In the genomic region with DNA sequence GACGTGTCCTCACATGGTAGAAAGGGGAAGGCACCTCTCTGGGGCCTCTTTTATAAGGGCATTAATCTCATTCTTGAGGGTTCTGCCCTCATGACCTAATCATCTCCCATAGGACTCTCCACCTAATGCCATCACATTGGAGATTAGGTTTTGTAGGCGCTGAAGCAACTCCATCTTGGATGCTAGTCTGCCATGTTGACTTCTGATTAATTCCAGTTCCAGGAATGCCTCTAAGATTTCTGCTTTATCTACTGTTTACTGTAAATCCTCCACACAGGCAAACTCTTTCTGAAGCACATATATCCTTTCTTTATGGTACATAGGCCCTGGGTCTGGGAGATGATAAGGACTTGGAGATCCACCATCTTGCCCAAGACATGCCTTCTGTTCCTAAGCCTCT, we compare ENCODE assay signal across 13 cellular contexts. TPM values are rescaled to one million over a fixed set of nuclear protein-coding genes. Genes with fewer than 3 reads are reported as not detected.
A peak's percentile ranks its signal among the peaks of the same experiment; 100 is the strongest.
DNase-seq lines count a peak whose midpoint lies in the region; ATAC-seq and TF ChIP-seq lines count a peak whose summit lies in the region.
"Had no signal": no experiment of that assay in that cellular context is flagged by ENCODE, and none has a peak within 500 bp of the region (broad histone marks: within the 10 kb centered on the region; RNA-seq: fewer than 3 reads in every experiment).

No MANE protein-coding gene starts in this region.

- intact Hi-C loops in Caco-2 (cut with micrococcal nuclease; ENCODE audit: unreplicated experiment): no loop called here
- intact Hi-C loops in cardiac septum (cut with DNase I): no loop called here

- DNase-seq in activated CD8-positive, alpha-beta memory T cell treated with anti-CD3 and anti-CD28 coated beads, Interleukin-2, amount 10 ng/mL, durations not matched to agents 7 days and 5 days: no peak
- no peak for DNase-seq in activated CD8-positive, alpha-beta memory T cell treated with anti-CD3 and anti-CD28 coated beads, Interleukin-2, amount 50 U/mL, for 48 hours
- DNase-seq in Caco-2 (no peak), cardiac septum (ENCODE audit: low spot score) (no peak), NCI-H1930 (lab: John Stamatoyannopoulos, UW) (no peak)
- no peak for DNase-seq in central memory CD8-positive, alpha-beta T cell (ENCODE audit: low spot score in 2 of 2)
- no peak for DNase-seq in stimulated activated effector memory CD8-positive, alpha-beta T cell treated with anti-CD3 and anti-CD28 coated beads, Interleukin-12 subunit alpha, Interleukin-12 subunit beta, amount 100 ng/mL, for 72 hours (ENCODE audit: low spot score in 2 of 2)
- DNase-seq: CD8-positive, alpha-beta T cell; DMS53; GF-D8 had no signal

- peaks cover 10% of the 10 kb centered on the region for H3K36me3 Mint-ChIP-seq in activated CD8-positive, alpha-beta memory T cell treated with anti-CD3 and anti-CD28 coated beads, Interleukin-2, amount 10 ng/mL, durations not matched to agents 7 days and 5 days
- H3K36me3 Mint-ChIP-seq in Caco-2 (ENCODE audit: insufficient read depth, unreplicated experiment): no peaks in the 10 kb centered on the region
- peaks cover 3% of the 10 kb centered on the region for H3K36me3 Mint-ChIP-seq in central memory CD8-positive, alpha-beta T cell (ENCODE audit: insufficient read depth)
- no peaks in the 10 kb centered on the region for H3K36me3 Mint-ChIP-seq in stimulated activated effector memory CD8-positive, alpha-beta T cell treated with anti-CD3 and anti-CD28 coated beads, Interleukin-12 subunit alpha, Interleukin-12 subunit beta, amount 100 ng/mL, for 72 hours
- H3K36me3 Mint-ChIP-seq: CD14-positive monocyte; CD8-positive, alpha-beta T cell had no signal

- H3K27me3 ChIP-seq in Caco-2 (replicated peaks; ENCODE audit: control insufficient read depth, insufficient read depth, low read length): no peaks in the 10 kb centered on the region

- peak overlapping the region; percentile 88 for H3K27ac Mint-ChIP-seq in activated CD8-positive, alpha-beta memory T cell treated with anti-CD3 and anti-CD28 coated beads, Interleukin-2, amount 10 ng/mL, durations not matched to agents 7 days and 5 days
- peak overlapping the region; percentile 69 for H3K27ac Mint-ChIP-seq in Caco-2 (ENCODE audit: unreplicated experiment)
- H3K27ac Mint-ChIP-seq in central memory CD8-positive, alpha-beta T cell (ENCODE audit: low read depth): peak overlapping the region; percentile 82
- peak overlapping the region; percentile 92 for H3K27ac Mint-ChIP-seq in stimulated activated effector memory CD8-positive, alpha-beta T cell treated with anti-CD3 and anti-CD28 coated beads, Interleukin-12 subunit alpha, Interleukin-12 subunit beta, amount 100 ng/mL, for 72 hours
- H3K27ac Mint-ChIP-seq: B cell; CD8-positive, alpha-beta T cell had no signal

- H3K36me3 ChIP-seq in Caco-2 (ENCODE audit: control insufficient read depth, insufficient read depth, low read length): no peaks in the 10 kb centered on the region
- H3K36me3 ChIP-seq: HAP-1 had no signal

- no TSS peak for BruUV-seq in Caco-2 (replicated peaks; lab: Mats Ljungman, UMichigan)

- ATAC-seq in activated CD8-positive, alpha-beta memory T cell treated with anti-CD3 and anti-CD28 coated beads, Interleukin-2, amount 10 ng/mL, durations not matched to agents 7 days and 5 days: no peak
- no peak for ATAC-seq in central memory CD8-positive, alpha-beta T cell (replicated peaks; ENCODE audit: extremely low read depth, poor library complexity, severe bottlenecking)
- no peak for ATAC-seq in stimulated activated effector memory CD8-positive, alpha-beta T cell treated with anti-CD3 and anti-CD28 coated beads, Interleukin-12 subunit alpha, Interleukin-12 subunit beta, amount 100 ng/mL, for 72 hours
- ATAC-seq: CD8-positive, alpha-beta T cell had no signal

- no peak for TF ChIP-seq CTCF in Caco-2 (IDR thresholded peaks at IDR 0.05; ENCODE audit: insufficient read depth in 1 of 2, low read depth in 1 of 2, low read length in 1 of 2, severe bottlenecking in 1 of 2, unreplicated experiment in 1 of 2)

- no peak overlapping the region for H3K4me3 Mint-ChIP-seq in activated CD8-positive, alpha-beta memory T cell treated with anti-CD3 and anti-CD28 coated beads, Interleukin-2, amount 10 ng/mL, durations not matched to agents 7 days and 5 days
- no peak overlapping the region for H3K4me3 Mint-ChIP-seq in Caco-2 (ENCODE audit: unreplicated experiment)
- no peak overlapping the region for H3K4me3 Mint-ChIP-seq in central memory CD8-positive, alpha-beta T cell
- H3K4me3 Mint-ChIP-seq in stimulated activated effector memory CD8-positive, alpha-beta T cell treated with anti-CD3 and anti-CD28 coated beads, Interleukin-12 subunit alpha, Interleukin-12 subunit beta, amount 100 ng/mL, for 72 hours: no peak overlapping the region
- H3K4me3 Mint-ChIP-seq: B cell; CD8-positive, alpha-beta T cell had no signal

- POLR2A ChIA-PET in Caco-2 (lab: Charles Lee): no interaction called here

- no peaks in the 10 kb centered on the region for H3K9me3 ChIP-seq in Caco-2
- H3K9me3 ChIP-seq: HAP-1 had no signal

- no peaks in the 10 kb centered on the region for H3K4me1 ChIP-seq in Caco-2

- CTCF ChIA-PET in activated CD8-positive, alpha-beta memory T cell treated with anti-CD3 and anti-CD28 coated beads, Interleukin-2, amount 10 ng/mL, durations not matched to agents 7 days and 5 days (lab: Charles Lee): no interaction called here
- CTCF ChIA-PET in Caco-2 (lab: Charles Lee): no interaction called here

- peaks cover 23% of the 10 kb centered on the region for H3K4me1 Mint-ChIP-seq in activated CD8-positive, alpha-beta memory T cell treated with anti-CD3 and anti-CD28 coated beads, Interleukin-2, amount 10 ng/mL, durations not matched to agents 7 days and 5 days
- H3K4me1 Mint-ChIP-seq in Caco-2 (ENCODE audit: low read depth, unreplicated experiment): no peaks in the 10 kb centered on the region
- H3K4me1 Mint-ChIP-seq in central memory CD8-positive, alpha-beta T cell: peaks cover 21% of the 10 kb centered on the region
- peaks cover 28% of the 10 kb centered on the region for H3K4me1 Mint-ChIP-seq in stimulated activated effector memory CD8-positive, alpha-beta T cell treated with anti-CD3 and anti-CD28 coated beads, Interleukin-12 subunit alpha, Interleukin-12 subunit beta, amount 100 ng/mL, for 72 hours

- H3K9me3 Mint-ChIP-seq in activated CD8-positive, alpha-beta memory T cell treated with anti-CD3 and anti-CD28 coated beads, Interleukin-2, amount 10 ng/mL, durations not matched to agents 7 days and 5 days (ENCODE audit: low read depth): no peaks in the 10 kb centered on the region
- H3K9me3 Mint-ChIP-seq in Caco-2 (ENCODE audit: unreplicated experiment): no peaks in the 10 kb centered on the region
- H3K9me3 Mint-ChIP-seq in central memory CD8-positive, alpha-beta T cell: no peaks in the 10 kb centered on the region
- no peaks in the 10 kb centered on the region for H3K9me3 Mint-ChIP-seq in stimulated activated effector memory CD8-positive, alpha-beta T cell treated with anti-CD3 and anti-CD28 coated beads, Interleukin-12 subunit alpha, Interleukin-12 subunit beta, amount 100 ng/mL, for 72 hours
- H3K9me3 Mint-ChIP-seq: CD8-positive, alpha-beta T cell had no signal

- H3K4me3 ChIP-seq in Caco-2 (ENCODE audit: low read depth, low read length): no peak overlapping the region
- H3K4me3 ChIP-seq: HAP-1 had no signal

- peaks cover 6% of the 10 kb centered on the region for H3K27me3 Mint-ChIP-seq in activated CD8-positive, alpha-beta memory T cell treated with anti-CD3 and anti-CD28 coated beads, Interleukin-2, amount 10 ng/mL, durations not matched to agents 7 days and 5 days
- no peaks in the 10 kb centered on the region for H3K27me3 Mint-ChIP-seq in Caco-2 (ENCODE audit: insufficient read depth, unreplicated experiment)
- H3K27me3 Mint-ChIP-seq in central memory CD8-positive, alpha-beta T cell: no peaks in the 10 kb centered on the region
- H3K27me3 Mint-ChIP-seq: B cell had no signal

RNA-seq across cellular contexts. Expression of a gene that starts 49.3 kb away (rescaled TPM):
- total RNA-seq in activated CD8-positive, alpha-beta memory T cell treated with anti-CD3 and anti-CD28 coated beads, Interleukin-2, amount 10 ng/mL, durations not matched to agents 7 days and 5 days: 100 to 1,000 TPM; 300 to 316 TPM
- total RNA-seq in Caco-2 (2022): 344 and 365 TPM in 2 replicates
- total RNA-seq in cardiac septum: 299 TPM
